In the genomic region with DNA sequence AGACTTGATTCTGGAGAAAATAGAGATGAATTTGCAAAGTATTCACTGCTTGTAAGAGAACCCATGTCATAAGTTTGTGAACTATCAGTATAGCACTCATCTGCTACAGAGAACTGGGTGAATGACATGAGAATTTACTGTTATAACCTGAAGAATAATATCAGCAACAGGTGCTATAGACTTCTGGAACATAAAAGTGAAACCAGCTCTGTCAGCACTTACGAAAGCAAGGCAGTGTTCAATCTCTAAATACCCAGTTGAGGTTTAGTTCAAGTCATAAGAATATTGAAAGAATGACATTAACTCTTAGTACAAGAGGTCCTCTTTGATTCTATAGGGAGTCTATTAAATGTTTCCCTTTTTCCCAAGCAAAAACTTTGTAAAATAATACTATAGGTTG, we compare ENCODE assay signal across 1 cellular context.
TF ChIP-seq lines count a peak whose summit lies in the region.

No MANE protein-coding gene starts in this region.

TF ChIP-seq in GM12878, 131 proteins besides CTCF, POLR2A, EP300 and RAD21 (continued from another document):
- TF ChIP-seq PRDM15 (CRISPR knock-in tag; IDR thresholded peaks at IDR 0.05): no peak
- no peak for TF ChIP-seq ZNF384 (IDR thresholded peaks at IDR 0.05; ENCODE audit: borderline replicate concordance, low read depth, low read length)
- TF ChIP-seq BACH1 (IDR thresholded peaks at IDR 0.05; ENCODE audit: borderline replicate concordance): no peak
- TF ChIP-seq, protein P1, sequence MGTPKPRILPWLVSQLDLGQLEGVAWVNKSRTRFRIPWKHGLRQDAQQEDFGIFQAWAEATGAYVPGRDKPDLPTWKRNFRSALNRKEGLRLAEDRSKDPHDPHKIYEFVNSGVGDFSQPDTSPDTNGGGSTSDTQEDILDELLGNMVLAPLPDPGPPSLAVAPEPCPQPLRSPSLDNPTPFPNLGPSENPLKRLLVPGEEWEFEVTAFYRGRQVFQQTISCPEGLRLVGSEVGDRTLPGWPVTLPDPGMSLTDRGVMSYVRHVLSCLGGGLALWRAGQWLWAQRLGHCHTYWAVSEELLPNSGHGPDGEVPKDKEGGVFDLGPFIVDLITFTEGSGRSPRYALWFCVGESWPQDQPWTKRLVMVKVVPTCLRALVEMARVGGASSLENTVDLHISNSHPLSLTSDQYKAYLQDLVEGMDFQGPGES (IDR thresholded peaks at IDR 0.05): no peak
- TF ChIP-seq, protein P2, sequence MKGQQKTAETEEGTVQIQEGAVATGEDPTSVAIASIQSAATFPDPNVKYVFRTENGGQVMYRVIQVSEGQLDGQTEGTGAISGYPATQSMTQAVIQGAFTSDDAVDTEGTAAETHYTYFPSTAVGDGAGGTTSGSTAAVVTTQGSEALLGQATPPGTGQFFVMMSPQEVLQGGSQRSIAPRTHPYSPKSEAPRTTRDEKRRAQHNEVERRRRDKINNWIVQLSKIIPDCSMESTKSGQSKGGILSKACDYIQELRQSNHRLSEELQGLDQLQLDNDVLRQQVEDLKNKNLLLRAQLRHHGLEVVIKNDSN (IDR thresholded peaks at IDR 0.05; ENCODE audit: borderline replicate concordance, extremely low read length, insufficient read depth, low read depth, low read length): no peak
- TF ChIP-seq SMARCA5 (IDR thresholded peaks at IDR 0.05): no peak
